ENCODE assay signal across 20 cellular contexts in the genomic region with DNA sequence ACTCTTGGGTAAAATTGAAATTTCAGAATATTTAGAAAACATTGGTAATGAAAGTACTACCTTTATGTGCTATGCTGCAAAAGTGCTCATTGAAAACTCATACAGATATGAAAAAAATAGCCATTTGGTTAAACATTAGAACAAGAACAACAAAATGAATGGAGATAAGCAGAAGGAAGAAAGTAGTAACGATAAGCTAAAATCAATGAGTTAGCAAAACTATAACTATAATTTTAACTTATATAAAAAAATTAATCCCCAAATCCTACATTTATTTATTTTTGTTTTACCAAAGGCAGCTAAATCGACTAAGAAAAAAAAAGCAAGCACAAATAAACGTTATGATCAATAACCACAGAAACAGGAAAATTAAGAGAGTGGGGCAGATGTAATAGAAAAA.
"Had no signal": no experiment of that assay in that cellular context is flagged by ENCODE, and none has a peak within 500 bp of the region (broad histone marks: within the 10 kb centered on the region; RNA-seq: fewer than 3 reads in every experiment).

No MANE protein-coding gene starts in this region.

- FAIRE-seq: endothelial cell of umbilical vein, keratinocyte had no signal

- DNase-seq: dermis blood vessel endothelial cell; dorsolateral prefrontal cortex; effector CD4-positive, alpha-beta T cell; effector memory CD4-positive, alpha-beta T cell; foreskin keratinocyte; heart left ventricle; hypothalamus; immature natural killer cell; left cardiac atrium; left lung; left ventricle myocardium superior; mammary epithelial cell; mesendoderm; midbrain; naive thymus-derived CD4-positive, alpha-beta T cell; natural killer cell had no signal

- H3K27me3 Mint-ChIP-seq: memory B cell; naive thymus-derived CD4-positive, alpha-beta T cell had no signal

- H3K36me3 Mint-ChIP-seq: memory B cell, natural killer cell had no signal

- H3K9me3 Mint-ChIP-seq: immature natural killer cell, memory B cell, natural killer cell had no signal

- H3K27ac Mint-ChIP-seq: immature natural killer cell; memory B cell; naive thymus-derived CD4-positive, alpha-beta T cell; natural killer cell had no signal

- ATAC-seq: foreskin keratinocyte; gastroesophageal sphincter; heart left ventricle; left cardiac atrium; left lung; left ventricle myocardium superior; naive thymus-derived CD4-positive, alpha-beta T cell; natural killer cell had no signal

- H3K4me3 Mint-ChIP-seq: immature natural killer cell; memory B cell; naive thymus-derived CD4-positive, alpha-beta T cell; natural killer cell had no signal
